In genomic region chr7:26658080-26658697, GRCh38 we compare ENCODE assay signal across 14 cellular contexts.
DNase-seq lines count a peak whose midpoint lies in the region; ATAC-seq and TF ChIP-seq lines count a peak whose summit lies in the region.
"Had no signal": no experiment of that assay in that cellular context is flagged by ENCODE, and none has a peak within 500 bp of the region (broad histone marks: within the 10 kb centered on the region; RNA-seq: fewer than 3 reads in every experiment).

No MANE protein-coding gene starts in this region.

- H3K4me3 ChIP-seq in OCI-LY3 (ENCODE audit: low read length) (no peak overlapping the region), psoas muscle (no peak overlapping the region)
- H3K4me3 ChIP-seq: heart right ventricle had no signal

- 0 out of 2 replicates have a peak overlapping the region, but pooled peaks have one; percentile 9 for H3K4me2 ChIP-seq in OCI-LY3 (ENCODE audit: low read length)

- no peak for TF ChIP-seq POLR2A in GM18505 (IDR thresholded peaks at IDR 0.05; ENCODE audit: borderline replicate concordance, extremely low read depth, insufficient read depth, insufficient read length)

- H4K20me1 ChIP-seq in OCI-LY3 (ENCODE audit: insufficient read depth, low read length): no peaks in the 10 kb centered on the region

- no peak for TF ChIP-seq CTCF in OCI-LY3 (IDR thresholded peaks at IDR 0.05; ENCODE audit: low read depth, low read length)
- TF ChIP-seq CTCF in psoas muscle (IDR thresholded peaks at IDR 0.05): no peak

- 70 to 78% (median 77%) methylated on average over 8 of the region's 8 CpGs for WGBS in psoas muscle, 3 donors

- no peak overlapping the region for H3K9ac ChIP-seq in OCI-LY3 (ENCODE audit: low read length)

- CTCF ChIA-PET in HEK293T (lab: Yijun Ruan, JAX): interaction anchor here (1.0 kb wide), 1 partner anchor 289 kb away, joined by 3 read pairs; no protein-coding TSS in a partner anchor

- no peaks in the 10 kb centered on the region for H3K9me3 ChIP-seq in OCI-LY3 (ENCODE audit: insufficient read depth, low read length)
- no peaks in the 10 kb centered on the region for H3K9me3 ChIP-seq in psoas muscle
- H3K9me3 ChIP-seq: heart right ventricle had no signal

- DNase-seq in G401 (ENCODE audit: low spot score): peak; percentile 96
- DNase-seq in NCI-H2081 (lab: John Stamatoyannopoulos, UW): peak; percentile 96 to 97
- DNase-seq in medulla oblongata (ENCODE audit: extremely low spot score): peak; percentile 44
- DNase-seq in psoas muscle: no peak
- no peak for DNase-seq in HEK293T (ENCODE audit: extremely low spot score)
- DNase-seq in NAMALWA (ENCODE audit: low spot score): no peak
- DNase-seq: activated naive CD4-positive, alpha-beta T cell treated with anti-CD3 and anti-CD28 coated beads for 36 hours; heart right ventricle; HFFc6; NCI-H226; SHP77 had no signal

- in situ Hi-C loops in G401 (cut with HindIII; ENCODE audit: low sequenced_read_pairs): no loop called here

- no peaks in the 10 kb centered on the region for H3K27me3 ChIP-seq in OCI-LY3 (ENCODE audit: low read depth, low read length)
- H3K27me3 ChIP-seq in psoas muscle (ENCODE audit: insufficient read depth in 3 of 3, low read length in 2 of 3): peaks cover 0 to 8% (median 0%) of the 10 kb centered on the region in 3 donors

- H3K27ac ChIP-seq in OCI-LY3 (ENCODE audit: low read length) (no peak overlapping the region), psoas muscle (no peak overlapping the region)
- H3K27ac ChIP-seq: epithelial cell of prostate, heart right ventricle had no signal

- H3K4me1 ChIP-seq in OCI-LY3 (ENCODE audit: low read length) (peaks cover 7% of the 10 kb centered on the region), psoas muscle (no peaks in the 10 kb centered on the region)

- intact Hi-C loops in psoas muscle (cut with DNase I): loop anchor here in 1 of 2 donors (5.0 kb wide), 1 partner anchor 566 kb away; no protein-coding TSS in a partner anchor

- ATAC-seq in psoas muscle: no peak
- ATAC-seq in GM18505 (IDR thresholded peaks at IDR 0.05; ENCODE audit: unreplicated experiment): no peak
- ATAC-seq: heart right ventricle had no signal

- no peaks in the 10 kb centered on the region for H3K79me2 ChIP-seq in OCI-LY3 (ENCODE audit: low read length)

- POLR2A ChIA-PET in HEK293T (lab: Yijun Ruan, JAX): interaction anchor here (0.6 kb wide), 1 partner anchor 506 kb away, joined by 3 read pairs; the partner anchor contains the start of gene NFE2L3

- H3K36me3 ChIP-seq in OCI-LY3 (replicated peaks; ENCODE audit: low read depth, low read length) (no peaks in the 10 kb centered on the region), psoas muscle (ENCODE audit: insufficient read depth in 1 of 2, low read depth in 1 of 2) (no peaks in the 10 kb centered on the region)
- H3K36me3 ChIP-seq: heart right ventricle had no signal

- H2AFZ ChIP-seq in OCI-LY3 (ENCODE audit: low read depth, low read length): no peak overlapping the region

TF ChIP-seq in HEK293T, 16 proteins besides CTCF, POLR2A, EP300 and RAD21:
- TF ChIP-seq FOXA1 (IDR thresholded peaks at IDR 0.05) (no peak), L3MBTL2 (conservative IDR thresholded peaks at IDR 0.05) (no peak), SUZ12 (IDR thresholded peaks at IDR 0.05) (no peak)

Comparison
In these comparisons a context has a peak if more than half of its experiments do, and no peak if none do; other contexts are left out.
1. DNase-seq: peak in G401 (single experiment), NCI-H2081 (2 of 2) and medulla oblongata (single experiment); none in psoas muscle (0 of 2), HEK293T (single experiment) and NAMALWA (single experiment).